In the genomic region with DNA sequence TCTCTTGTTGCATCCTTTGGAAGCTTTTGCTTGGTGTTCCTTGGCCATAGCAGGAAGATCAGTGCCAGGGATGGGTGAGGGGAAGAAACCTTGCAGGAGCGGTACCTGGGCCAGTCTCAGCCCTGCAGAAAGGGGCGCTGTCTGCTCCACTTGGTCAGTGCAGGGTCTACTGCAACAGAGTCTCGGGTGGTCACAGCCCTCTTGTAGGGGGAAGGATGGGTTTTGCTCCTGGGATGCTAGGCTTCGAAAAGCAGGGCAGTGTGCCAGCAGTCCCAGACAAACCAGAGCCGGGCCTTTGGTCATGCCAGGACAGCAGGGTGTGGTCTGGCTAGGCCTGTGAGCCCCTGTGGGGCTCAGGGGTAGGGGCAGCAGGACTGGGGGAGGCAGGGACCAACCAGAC, we compare ENCODE assay signal across 25 cellular contexts.
A peak's percentile ranks its signal among the peaks of the same experiment; 100 is the strongest.
DNase-seq lines count a peak whose midpoint lies in the region; ATAC-seq and TF ChIP-seq lines count a peak whose summit lies in the region.
"Had no signal": no experiment of that assay in that cellular context is flagged by ENCODE, and none has a peak within 500 bp of the region (broad histone marks: within the 10 kb centered on the region; RNA-seq: fewer than 3 reads in every experiment).

No MANE protein-coding gene starts in this region.

- no peak for TF ChIP-seq CTCF in WTC11 (IDR thresholded peaks at IDR 0.05)
- no peak for TF ChIP-seq CTCF in neural crest cell (conservative IDR thresholded peaks at IDR 0.05)
- TF ChIP-seq CTCF in tibial nerve (IDR thresholded peaks at IDR 0.05), result no peak

- no peak overlapping the region for H3K4me3 ChIP-seq in tibial nerve
- H3K4me3 ChIP-seq: A549, HAP-1, K562, PC-9 had no signal

- POLR2A ChIA-PET in WTC11 (lab: Charles Lee), result no interaction called here

- no peaks in the 10 kb centered on the region for H3K36me3 ChIP-seq in tibial nerve
- H3K36me3 ChIP-seq: HAP-1 had no signal

- CTCF ChIA-PET in WTC11 (lab: Charles Lee), result interaction anchor here (0.5 to 0.7 kb wide), 2 partner anchors 19 to 184 kb away, joined by 3 read pairs; no protein-coding TSS in a partner anchor

- DNase-seq in WTC11 (ENCODE audit: low spot score) (no peak), neural crest cell (ENCODE audit: low read depth, low spot score) (no peak), tibial nerve (ENCODE audit: low spot score in 2 of 2) (no peak), NAMALWA (ENCODE audit: low spot score) (no peak)
- DNase-seq: DMS53, GF-D8, MM.1S, NCI-H1092, NCI-H1436 treated with DMSO at 0.1 percent for 48 hours, NCI-H1930, NCI-H2227 treated with DMSO at 0.1 percent for 48 hours, NCI-H510A treated with DMSO at 0.1 percent for 48 hours, NCI-H748 treated with DMSO at 0.1 percent for 48 hours, PC-9, RPMI8226, SHP77 treated with DMSO at 0.1 percent for 48 hours had no signal

- H3K9me3 Mint-ChIP-seq in WTC11, result peaks cover 12% of the 10 kb centered on the region
- H3K9me3 Mint-ChIP-seq in neural crest cell, result peaks cover 6% of the 10 kb centered on the region

- H3K4me1 Mint-ChIP-seq in WTC11, result 0 out of 2 replicates have a peak, but pooled peaks cover 7% of the 10 kb centered on the region
- H3K4me1 Mint-ChIP-seq in neural crest cell, result peaks cover 47% of the 10 kb centered on the region
- H3K4me1 Mint-ChIP-seq: B cell, CD14-positive monocyte had no signal

- ATAC-seq in WTC11, result peak; percentile 43; the same call in 1 of the 2 replicates
- no peak for ATAC-seq in HG03280 (IDR thresholded peaks at IDR 0.05; ENCODE audit: unreplicated experiment)
- ATAC-seq: A549, HepG2, K562 had no signal

- H3K36me3 Mint-ChIP-seq in WTC11 (peaks cover 6% of the 10 kb centered on the region), neural crest cell (ENCODE audit: low read depth) (peaks cover 6% of the 10 kb centered on the region)
- H3K36me3 Mint-ChIP-seq: CD14-positive monocyte had no signal

- H3K27me3 ChIP-seq in tibial nerve, result no peaks in the 10 kb centered on the region

- H3K27ac ChIP-seq in cingulate gyrus (ENCODE audit: low read depth, low read length) (peak overlapping the region; percentile 96), temporal lobe (ENCODE audit: low read depth, low read length) (peak overlapping the region; percentile 95), tibial nerve (no peak overlapping the region)
- H3K27ac ChIP-seq: A549, PC-9 had no signal

- 71% methylated on average over 5 of the region's 5 CpGs for WGBS in tibial nerve, 2 donors

- H3K4me1 ChIP-seq in tibial nerve, result no peaks in the 10 kb centered on the region
- H3K4me1 ChIP-seq: A549 had no signal

- no peak for TF ChIP-seq EP300 in tibial nerve (IDR thresholded peaks at IDR 0.05)

- no peak overlapping the region for H3K27ac Mint-ChIP-seq in WTC11
- H3K27ac Mint-ChIP-seq in neural crest cell (ENCODE audit: unreplicated experiment), result peak overlapping the region; percentile 4
- H3K27ac Mint-ChIP-seq: B cell had no signal

- H3K27me3 Mint-ChIP-seq in WTC11 (ENCODE audit: low read depth), result no peaks in the 10 kb centered on the region
- H3K27me3 Mint-ChIP-seq in neural crest cell (ENCODE audit: low read depth), result no peaks in the 10 kb centered on the region
- H3K27me3 Mint-ChIP-seq: B cell had no signal

- H3K9me3 ChIP-seq in tibial nerve, result peaks cover 0 to 9% (median 0%) of the 10 kb centered on the region in 4 donors
- H3K9me3 ChIP-seq: HAP-1 had no signal

- TF ChIP-seq POLR2A in tibial nerve (IDR thresholded peaks at IDR 0.05), result no peak

- H3K4me3 Mint-ChIP-seq in WTC11, result no peak overlapping the region
- no peak overlapping the region for H3K4me3 Mint-ChIP-seq in neural crest cell
- H3K4me3 Mint-ChIP-seq: B cell, CD14-positive monocyte had no signal

TF ChIP-seq in WTC11, 78 proteins besides CTCF, POLR2A, EP300 and RAD21:
- no peak for TF ChIP-seq SMAD3 (CRISPR knock-in tag; IDR thresholded peaks at IDR 0.05; ENCODE audit: borderline replicate concordance)
TF ChIP-seq in WTC11: peak in this region for 0.

Comparison
In these comparisons a context has a peak if more than half of its experiments do, and no peak if none do; other contexts are left out.
1. H3K27ac ChIP-seq: peak in cingulate gyrus (single experiment) and temporal lobe (single experiment); none in tibial nerve (0 of 4).